Comparison of ENCODE assay signal across 8 cellular contexts in the genomic region with DNA sequence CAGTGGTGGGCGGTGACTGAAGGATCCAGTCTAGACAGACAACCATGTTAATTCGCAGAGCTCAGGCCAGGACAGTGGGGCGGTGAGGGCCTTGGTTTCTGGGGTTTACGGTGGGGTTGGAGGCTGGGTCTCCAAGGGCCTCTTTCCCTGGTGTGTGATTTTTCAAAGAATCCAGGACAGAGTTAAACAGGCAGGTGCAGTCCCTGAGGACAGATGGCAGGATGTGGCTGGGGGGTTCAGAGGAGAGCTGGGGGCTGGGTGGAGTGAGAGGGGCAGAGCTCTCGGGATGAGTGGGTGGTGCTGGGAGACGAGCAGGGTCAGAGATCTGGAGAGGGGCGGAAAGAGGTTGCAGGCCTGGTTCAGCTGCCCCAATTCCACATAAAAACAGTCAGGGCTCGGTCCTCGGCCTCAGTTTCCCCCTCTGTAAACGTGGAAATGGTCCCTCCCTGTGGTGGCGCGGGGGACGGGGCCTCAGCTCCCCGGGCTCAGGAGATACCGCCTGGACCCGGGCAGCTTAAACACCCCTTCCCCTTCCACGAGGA.
DNase-seq lines count a peak whose midpoint lies in the region; ATAC-seq and TF ChIP-seq lines count a peak whose summit lies in the region.

No MANE protein-coding gene starts in this region.

- TF ChIP-seq POLR2A in esophagus muscularis mucosa (IDR thresholded peaks at IDR 0.05; ENCODE audit: low read depth) = no peak

- DNase-seq in NT2/D1 (ENCODE audit: low read depth, low spot score) = no peak
- DNase-seq in esophagus muscularis mucosa (ENCODE audit: extremely low spot score) = no peak
- DNase-seq in midbrain (lab: John Stamatoyannopoulos, UW) = no peak
- DNase-seq in NCI-H1694 treated with DMSO at 0.1 percent for 48 hours (lab: John Stamatoyannopoulos, UW) = no peak
- DNase-seq in NCI-H146 (lab: John Stamatoyannopoulos, UW) = no peak

- H3K9me3 ChIP-seq in NT2/D1 (ENCODE audit: insufficient read depth, low read length) (no peaks in the 10 kb centered on the region), esophagus muscularis mucosa (no peaks in the 10 kb centered on the region)

- H3K9ac ChIP-seq in NT2/D1 (ENCODE audit: insufficient read length, low read depth) (peak overlapping the region; percentile 92), rectal smooth muscle tissue (ENCODE audit: low read length) (no peak overlapping the region)

- ATAC-seq in GM19023 (IDR thresholded peaks at IDR 0.05; ENCODE audit: unreplicated experiment) (peak; percentile 14), GM19324 (IDR thresholded peaks at IDR 0.05; ENCODE audit: low FRiP score, unreplicated experiment) (no peak)

- H3K27ac ChIP-seq in esophagus muscularis mucosa (replicated peaks in 1 of 4) (peak overlapping the region in 1 of 4 donors; percentile 47), rectal smooth muscle tissue (ENCODE audit: low read depth, low read length) (no peak overlapping the region)

- peaks cover 21% of the 10 kb centered on the region for H3K4me1 ChIP-seq in NT2/D1 (ENCODE audit: insufficient read depth, insufficient read length)
- H3K4me1 ChIP-seq in esophagus muscularis mucosa = peaks cover 5 to 15% (median 15%) of the 10 kb centered on the region in 4 donors
- H3K4me1 ChIP-seq in rectal smooth muscle tissue (ENCODE audit: control insufficient read depth, insufficient read depth, low read length) = no peaks in the 10 kb centered on the region

- H3K4me3 ChIP-seq in NT2/D1 (ENCODE audit: insufficient read length, low read depth) (peak overlapping the region; percentile 69), esophagus muscularis mucosa (peak overlapping the region; percentile 62 to 77 (median 66)), rectal smooth muscle tissue (ENCODE audit: low read length) (peak overlapping the region; percentile 22)

- TF ChIP-seq CTCF in esophagus muscularis mucosa (IDR thresholded peaks at IDR 0.05) = no peak

- 53% methylated on average over 10 of the region's 17 CpGs for WGBS in esophagus muscularis mucosa

- no peak for TF ChIP-seq EP300 in esophagus muscularis mucosa (IDR thresholded peaks at IDR 0.05)

- H3K36me3 ChIP-seq in NT2/D1 (ENCODE audit: insufficient read depth, insufficient read length, low read length) (no peaks in the 10 kb centered on the region), esophagus muscularis mucosa (no peaks in the 10 kb centered on the region), rectal smooth muscle tissue (ENCODE audit: control insufficient read depth, insufficient read depth, low read length) (no peaks in the 10 kb centered on the region)

- H3K27me3 ChIP-seq in NT2/D1 (ENCODE audit: insufficient read depth, insufficient read length) = peaks cover 14% of the 10 kb centered on the region
- no peaks in the 10 kb centered on the region for H3K27me3 ChIP-seq in esophagus muscularis mucosa
- H3K27me3 ChIP-seq in rectal smooth muscle tissue (ENCODE audit: control insufficient read depth, insufficient read depth, low read length) = peaks cover 4% of the 10 kb centered on the region

- intact Hi-C loops in esophagus muscularis mucosa (cut with DNase I) = loop anchor here (5.0 to 10.0 kb wide), 4 partner anchors 150 to 820 kb away; a partner anchor contains a TSS
